2 cellular contexts compared by ENCODE assay signal in the genomic region with DNA sequence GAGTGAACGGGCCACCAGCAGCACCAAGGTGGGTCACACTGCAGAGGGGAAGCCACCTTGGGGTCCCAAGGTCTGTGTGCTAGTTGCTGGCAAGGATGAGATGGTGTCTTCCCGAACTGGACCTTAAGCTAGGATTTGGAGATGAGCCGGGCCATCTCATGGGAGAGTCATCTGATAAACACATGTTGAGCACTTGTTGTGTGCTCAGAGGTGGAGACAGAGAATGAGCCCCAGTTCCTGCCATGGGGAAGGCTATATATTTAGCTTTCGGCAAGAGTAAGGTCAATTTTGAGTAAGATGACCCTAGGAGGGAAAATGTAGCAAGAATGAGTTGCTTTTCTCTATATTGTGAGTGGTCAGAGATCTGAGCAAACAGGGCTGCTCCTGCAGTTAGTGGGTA.
TF ChIP-seq lines count a peak whose summit lies in the region.

No MANE protein-coding gene starts in this region.

TF ChIP-seq in HepG2, 621 proteins besides CTCF, POLR2A, EP300 and RAD21:
- no peak for TF ChIP-seq ZNF549 (CRISPR knock-in tag; IDR thresholded peaks at IDR 0.05)
- no peak for TF ChIP-seq PCBP1 (IDR thresholded peaks at IDR 0.05; ENCODE audit: borderline replicate concordance, low read depth, low read length)
- no peak for TF ChIP-seq SP2 (CRISPR knock-in tag; IDR thresholded peaks at IDR 0.05)
- no peak for TF ChIP-seq ZNF496 (CRISPR knock-in tag; IDR thresholded peaks at IDR 0.05; ENCODE audit: insufficient replicate concordance)
- peak; percentile 71 for TF ChIP-seq RBM22 (optimal IDR thresholded peaks at IDR 0.05; ENCODE audit: low read length)
TF ChIP-seq in HepG2: peak in this region for 1.

TF ChIP-seq in WTC11, 78 proteins besides CTCF, POLR2A, EP300 and RAD21:
- TF ChIP-seq, protein P1, sequence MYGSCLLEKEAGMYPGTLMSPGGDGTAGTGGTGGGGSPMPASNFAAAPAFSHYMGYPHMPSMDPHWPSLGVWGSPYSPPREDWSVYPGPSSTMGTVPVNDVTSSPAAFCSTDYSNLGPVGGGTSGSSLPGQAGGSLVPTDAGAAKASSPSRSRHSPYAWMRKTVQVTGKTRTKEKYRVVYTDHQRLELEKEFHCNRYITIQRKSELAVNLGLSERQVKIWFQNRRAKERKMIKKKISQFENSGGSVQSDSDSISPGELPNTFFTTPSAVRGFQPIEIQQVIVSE (CRISPR knock-in tag; IDR thresholded peaks at IDR 0.05; ENCODE audit: borderline replicate concordance): no peak
- TF ChIP-seq, protein P2, sequence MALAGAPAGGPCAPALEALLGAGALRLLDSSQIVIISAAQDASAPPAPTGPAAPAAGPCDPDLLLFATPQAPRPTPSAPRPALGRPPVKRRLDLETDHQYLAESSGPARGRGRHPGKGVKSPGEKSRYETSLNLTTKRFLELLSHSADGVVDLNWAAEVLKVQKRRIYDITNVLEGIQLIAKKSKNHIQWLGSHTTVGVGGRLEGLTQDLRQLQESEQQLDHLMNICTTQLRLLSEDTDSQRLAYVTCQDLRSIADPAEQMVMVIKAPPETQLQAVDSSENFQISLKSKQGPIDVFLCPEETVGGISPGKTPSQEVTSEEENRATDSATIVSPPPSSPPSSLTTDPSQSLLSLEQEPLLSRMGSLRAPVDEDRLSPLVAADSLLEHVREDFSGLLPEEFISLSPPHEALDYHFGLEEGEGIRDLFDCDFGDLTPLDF (CRISPR knock-in tag; IDR thresholded peaks at IDR 0.05): no peak
- TF ChIP-seq, protein P3, sequence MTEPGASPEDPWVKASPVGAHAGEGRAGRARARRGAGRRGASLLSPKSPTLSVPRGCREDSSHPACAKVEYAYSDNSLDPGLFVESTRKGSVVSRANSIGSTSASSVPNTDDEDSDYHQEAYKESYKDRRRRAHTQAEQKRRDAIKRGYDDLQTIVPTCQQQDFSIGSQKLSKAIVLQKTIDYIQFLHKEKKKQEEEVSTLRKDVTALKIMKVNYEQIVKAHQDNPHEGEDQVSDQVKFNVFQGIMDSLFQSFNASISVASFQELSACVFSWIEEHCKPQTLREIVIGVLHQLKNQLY (CRISPR knock-in tag; IDR thresholded peaks at IDR 0.05): no peak
- TF ChIP-seq FOXK1 (CRISPR knock-in tag; IDR thresholded peaks at IDR 0.05) (no peak), JUN (CRISPR knock-in tag; IDR thresholded peaks at IDR 0.05) (no peak), SP1 (CRISPR knock-in tag; conservative IDR thresholded peaks at IDR 0.05) (no peak), GTF2I (CRISPR knock-in tag; conservative IDR thresholded peaks at IDR 0.05) (no peak), ZNF232 (CRISPR knock-in tag; IDR thresholded peaks at IDR 0.05) (no peak), ATF1 (CRISPR knock-in tag; IDR thresholded peaks at IDR 0.05) (no peak), GRHL2 (CRISPR knock-in tag; IDR thresholded peaks at IDR 0.05; ENCODE audit: insufficient replicate concordance, severe bottlenecking) (no peak), ESRRA (CRISPR knock-in tag; IDR thresholded peaks at IDR 0.05; ENCODE audit: borderline replicate concordance) (no peak), CBFB (CRISPR knock-in tag; IDR thresholded peaks at IDR 0.05; ENCODE audit: low read depth) (no peak), SMAD4 (CRISPR knock-in tag; IDR thresholded peaks at IDR 0.05) (no peak), NFE2L1 (CRISPR knock-in tag; IDR thresholded peaks at IDR 0.05) (no peak)
- TF ChIP-seq, protein P4, sequence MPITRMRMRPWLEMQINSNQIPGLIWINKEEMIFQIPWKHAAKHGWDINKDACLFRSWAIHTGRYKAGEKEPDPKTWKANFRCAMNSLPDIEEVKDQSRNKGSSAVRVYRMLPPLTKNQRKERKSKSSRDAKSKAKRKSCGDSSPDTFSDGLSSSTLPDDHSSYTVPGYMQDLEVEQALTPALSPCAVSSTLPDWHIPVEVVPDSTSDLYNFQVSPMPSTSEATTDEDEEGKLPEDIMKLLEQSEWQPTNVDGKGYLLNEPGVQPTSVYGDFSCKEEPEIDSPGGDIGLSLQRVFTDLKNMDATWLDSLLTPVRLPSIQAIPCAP (CRISPR knock-in tag; IDR thresholded peaks at IDR 0.05): no peak
- TF ChIP-seq, protein P5, sequence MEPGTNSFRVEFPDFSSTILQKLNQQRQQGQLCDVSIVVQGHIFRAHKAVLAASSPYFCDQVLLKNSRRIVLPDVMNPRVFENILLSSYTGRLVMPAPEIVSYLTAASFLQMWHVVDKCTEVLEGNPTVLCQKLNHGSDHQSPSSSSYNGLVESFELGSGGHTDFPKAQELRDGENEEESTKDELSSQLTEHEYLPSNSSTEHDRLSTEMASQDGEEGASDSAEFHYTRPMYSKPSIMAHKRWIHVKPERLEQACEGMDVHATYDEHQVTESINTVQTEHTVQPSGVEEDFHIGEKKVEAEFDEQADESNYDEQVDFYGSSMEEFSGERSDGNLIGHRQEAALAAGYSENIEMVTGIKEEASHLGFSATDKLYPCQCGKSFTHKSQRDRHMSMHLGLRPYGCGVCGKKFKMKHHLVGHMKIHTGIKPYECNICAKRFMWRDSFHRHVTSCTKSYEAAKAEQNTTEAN (CRISPR knock-in tag; IDR thresholded peaks at IDR 0.05): no peak
- TF ChIP-seq, protein P6, sequence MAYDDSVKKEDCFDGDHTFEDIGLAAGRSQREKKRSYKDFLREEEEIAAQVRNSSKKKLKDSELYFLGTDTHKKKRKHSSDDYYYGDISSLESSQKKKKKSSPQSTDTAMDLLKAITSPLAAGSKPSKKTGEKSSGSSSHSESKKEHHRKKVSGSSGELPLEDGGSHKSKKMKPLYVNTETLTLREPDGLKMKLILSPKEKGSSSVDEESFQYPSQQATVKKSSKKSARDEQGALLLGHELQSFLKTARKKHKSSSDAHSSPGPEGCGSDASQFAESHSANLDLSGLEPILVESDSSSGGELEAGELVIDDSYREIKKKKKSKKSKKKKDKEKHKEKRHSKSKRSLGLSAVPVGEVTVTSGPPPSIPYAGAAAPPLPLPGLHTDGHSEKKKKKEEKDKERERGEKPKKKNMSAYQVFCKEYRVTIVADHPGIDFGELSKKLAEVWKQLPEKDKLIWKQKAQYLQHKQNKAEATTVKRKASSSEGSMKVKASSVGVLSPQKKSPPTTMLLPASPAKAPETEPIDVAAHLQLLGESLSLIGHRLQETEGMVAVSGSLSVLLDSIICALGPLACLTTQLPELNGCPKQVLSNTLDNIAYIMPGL (CRISPR knock-in tag; IDR thresholded peaks at IDR 0.05): no peak
- TF ChIP-seq, protein P7, sequence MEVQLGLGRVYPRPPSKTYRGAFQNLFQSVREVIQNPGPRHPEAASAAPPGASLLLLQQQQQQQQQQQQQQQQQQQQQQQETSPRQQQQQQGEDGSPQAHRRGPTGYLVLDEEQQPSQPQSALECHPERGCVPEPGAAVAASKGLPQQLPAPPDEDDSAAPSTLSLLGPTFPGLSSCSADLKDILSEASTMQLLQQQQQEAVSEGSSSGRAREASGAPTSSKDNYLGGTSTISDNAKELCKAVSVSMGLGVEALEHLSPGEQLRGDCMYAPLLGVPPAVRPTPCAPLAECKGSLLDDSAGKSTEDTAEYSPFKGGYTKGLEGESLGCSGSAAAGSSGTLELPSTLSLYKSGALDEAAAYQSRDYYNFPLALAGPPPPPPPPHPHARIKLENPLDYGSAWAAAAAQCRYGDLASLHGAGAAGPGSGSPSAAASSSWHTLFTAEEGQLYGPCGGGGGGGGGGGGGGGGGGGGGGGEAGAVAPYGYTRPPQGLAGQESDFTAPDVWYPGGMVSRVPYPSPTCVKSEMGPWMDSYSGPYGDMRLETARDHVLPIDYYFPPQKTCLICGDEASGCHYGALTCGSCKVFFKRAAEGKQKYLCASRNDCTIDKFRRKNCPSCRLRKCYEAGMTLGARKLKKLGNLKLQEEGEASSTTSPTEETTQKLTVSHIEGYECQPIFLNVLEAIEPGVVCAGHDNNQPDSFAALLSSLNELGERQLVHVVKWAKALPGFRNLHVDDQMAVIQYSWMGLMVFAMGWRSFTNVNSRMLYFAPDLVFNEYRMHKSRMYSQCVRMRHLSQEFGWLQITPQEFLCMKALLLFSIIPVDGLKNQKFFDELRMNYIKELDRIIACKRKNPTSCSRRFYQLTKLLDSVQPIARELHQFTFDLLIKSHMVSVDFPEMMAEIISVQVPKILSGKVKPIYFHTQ (CRISPR knock-in tag; IDR thresholded peaks at IDR 0.05): no peak
- TF ChIP-seq, protein P8, sequence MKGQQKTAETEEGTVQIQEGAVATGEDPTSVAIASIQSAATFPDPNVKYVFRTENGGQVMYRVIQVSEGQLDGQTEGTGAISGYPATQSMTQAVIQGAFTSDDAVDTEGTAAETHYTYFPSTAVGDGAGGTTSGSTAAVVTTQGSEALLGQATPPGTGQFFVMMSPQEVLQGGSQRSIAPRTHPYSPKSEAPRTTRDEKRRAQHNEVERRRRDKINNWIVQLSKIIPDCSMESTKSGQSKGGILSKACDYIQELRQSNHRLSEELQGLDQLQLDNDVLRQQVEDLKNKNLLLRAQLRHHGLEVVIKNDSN (CRISPR knock-in tag; IDR thresholded peaks at IDR 0.05): no peak
- TF ChIP-seq, protein P9, sequence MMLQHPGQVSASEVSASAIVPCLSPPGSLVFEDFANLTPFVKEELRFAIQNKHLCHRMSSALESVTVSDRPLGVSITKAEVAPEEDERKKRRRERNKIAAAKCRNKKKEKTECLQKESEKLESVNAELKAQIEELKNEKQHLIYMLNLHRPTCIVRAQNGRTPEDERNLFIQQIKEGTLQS (CRISPR knock-in tag; conservative IDR thresholded peaks at IDR 0.05): no peak
TF ChIP-seq in WTC11: peak in this region for 0.
